ENCODE assay signal across 28 cellular contexts in the genomic region with DNA sequence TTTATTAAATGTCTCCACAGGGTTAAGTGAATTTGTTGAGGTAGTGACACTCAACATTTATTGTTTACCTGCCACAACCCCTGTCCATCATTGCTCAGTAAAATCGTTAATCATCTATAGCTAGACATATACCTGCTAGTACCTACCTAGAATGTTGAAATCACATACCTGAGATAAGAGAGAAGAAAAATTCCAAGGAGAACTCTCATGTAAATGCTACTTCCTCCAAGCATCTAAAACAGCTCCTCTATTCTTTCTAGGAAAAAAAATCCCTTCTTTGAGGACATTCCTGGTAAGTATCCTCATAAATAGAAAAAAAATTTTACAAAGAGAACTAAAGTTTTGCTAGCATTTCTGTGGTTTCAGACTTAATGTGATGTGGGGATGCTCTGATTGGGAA.
"Had no signal": no experiment of that assay in that cellular context is flagged by ENCODE, and none has a peak within 500 bp of the region (broad histone marks: within the 10 kb centered on the region; RNA-seq: fewer than 3 reads in every experiment).

No MANE protein-coding gene starts in this region.

- H3K4me1 Mint-ChIP-seq: immature natural killer cell, nephron had no signal

- H3K27me3 Mint-ChIP-seq: central memory CD8-positive, alpha-beta T cell; naive thymus-derived CD4-positive, alpha-beta T cell had no signal

- H3K27me3 ChIP-seq: esophagus squamous epithelium, sigmoid colon, transverse colon had no signal

- H3K9me3 ChIP-seq: esophagus squamous epithelium, heart right ventricle, prostate gland, sigmoid colon, thoracic aorta, transverse colon had no signal

- H3K4me1 ChIP-seq: prostate gland, sigmoid colon, transverse colon had no signal

- H3K27ac ChIP-seq: esophagus squamous epithelium, heart right ventricle, prostate gland, sigmoid colon, transverse colon had no signal

- H3K36me3 ChIP-seq: esophagus squamous epithelium, heart right ventricle, prostate gland, sigmoid colon, thoracic aorta, transverse colon had no signal

- H3K4me3 Mint-ChIP-seq: central memory CD8-positive, alpha-beta T cell; immature natural killer cell; nephron; stimulated activated memory B cell treated with anti-CD40 and anti-IgM and Interleukin-4, amounts not matched to agents 10 μg/mL and 1 μg/mL and 100 μg/mL, for 72 hours had no signal

- H3K36me3 Mint-ChIP-seq: immature natural killer cell; naive thymus-derived CD4-positive, alpha-beta T cell; stimulated activated memory B cell treated with anti-CD40 and anti-IgM and Interleukin-4, amounts not matched to agents 10 μg/mL and 1 μg/mL and 100 μg/mL, for 72 hours had no signal

- H3K4me3 ChIP-seq: coronary artery, esophagus squamous epithelium, heart right ventricle, prostate gland, sigmoid colon, thoracic aorta, transverse colon had no signal

- FAIRE-seq: endothelial cell of umbilical vein had no signal

- H3K27ac Mint-ChIP-seq: immature natural killer cell; nephron; stimulated activated memory B cell treated with anti-CD40 and anti-IgM and Interleukin-4, amounts not matched to agents 10 μg/mL and 1 μg/mL and 100 μg/mL, for 72 hours had no signal

- ATAC-seq: heart right ventricle; left lobe of liver; naive thymus-derived CD4-positive, alpha-beta T cell; right cardiac atrium; stimulated activated memory B cell treated with anti-CD40 and anti-IgM and Interleukin-4, amounts not matched to agents 10 μg/mL and 1 μg/mL and 100 μg/mL, for 72 hours; stimulated activated naive CD8-positive, alpha-beta T cell treated with anti-CD3 and anti-CD28 coated beads, Interleukin-15, Interleukin-2, amounts not matched to agents 100 U/mL and 50 U/mL, for 24 hours had no signal

- DNase-seq: dermis blood vessel endothelial cell; effector memory CD4-positive, alpha-beta T cell; erythroblast; esophagus squamous epithelium; foreskin melanocyte; glutamatergic neuron; heart right ventricle; hypothalamus; immature natural killer cell; islet precursor cell; mesenchymal stem cell; midbrain; naive thymus-derived CD4-positive, alpha-beta T cell; nucleus accumbens; right cardiac atrium; sigmoid colon; stimulated activated CD4-positive, alpha-beta T cell treated with anti-CD3 and anti-CD28 coated beads, Interleukin-4, amount 100 ng/mL, for 4 hours; stimulated activated naive CD8-positive, alpha-beta T cell treated with anti-CD3 and anti-CD28 coated beads, Interleukin-15, Interleukin-2, amounts not matched to agents 100 U/mL and 50 U/mL, for 24 hours; substantia nigra; transverse colon had no signal

- H3K9me3 Mint-ChIP-seq: central memory CD8-positive, alpha-beta T cell; naive thymus-derived CD4-positive, alpha-beta T cell had no signal
